Comparison of ENCODE assay signal across 8 cellular contexts in genomic region chr7:73667344-73668102, GRCh38. TPM values are rescaled to one million over a fixed set of nuclear protein-coding genes. Genes with fewer than 3 reads are reported as not detected.
DNase-seq lines count a peak whose midpoint lies in the region; ATAC-seq and TF ChIP-seq lines count a peak whose summit lies in the region.

A gene with protein sequence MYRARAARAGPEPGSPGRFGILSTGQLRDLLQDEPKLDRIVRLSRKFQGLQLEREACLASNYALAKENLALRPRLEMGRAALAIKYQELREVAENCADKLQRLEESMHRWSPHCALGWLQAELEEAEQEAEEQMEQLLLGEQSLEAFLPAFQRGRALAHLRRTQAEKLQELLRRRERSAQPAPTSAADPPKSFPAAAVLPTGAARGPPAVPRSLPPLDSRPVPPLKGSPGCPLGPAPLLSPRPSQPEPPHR (plus strand): TSS chr7:73667831. CDS start chr7:73667959, 128 bp downstream.

- peak within 1 kb of the TSS; percentile 82 for H3K4me3 ChIP-seq in AG09309 (ENCODE audit: control insufficient read depth, low read depth, low read length)
- peak within 1 kb of the TSS in 2 of 3 donors; percentile 10 to 83 for H3K4me3 ChIP-seq in liver (ENCODE audit: low read depth in 1 of 3, low read length in 3 of 3)

- no peaks in the 10 kb centered on the region for H3K36me3 ChIP-seq in liver (ENCODE audit: control insufficient read depth in 4 of 4, insufficient read depth in 3 of 4, low read depth in 1 of 4, low read length in 3 of 4)

- ATAC-seq in GM18873 (IDR thresholded peaks at IDR 0.05; ENCODE audit: low FRiP score, unreplicated experiment), result peak; percentile 56
- ATAC-seq in HG03159 (IDR thresholded peaks at IDR 0.05; ENCODE audit: unreplicated experiment), result peak; percentile 76

- H3K4me1 ChIP-seq in liver (ENCODE audit: control insufficient read depth in 4 of 4, insufficient read depth in 4 of 4, low read length in 3 of 4), result peaks cover 8 to 31% (median 17%) of the 10 kb centered on the region in 4 donors

- peaks cover 13% of the 10 kb centered on the region for H3K4me1 Mint-ChIP-seq in activated CD4-positive, alpha-beta T cell treated with anti-CD3 and anti-CD28 coated beads, Interleukin-2, amount 10 ng/mL, durations not matched to agents 24 days and 14 days
- H3K4me1 Mint-ChIP-seq in dendritic cell treated with granulocyte-macrophage colony-stimulating factor and Interleukin-4, amounts not matched to agents 40 ng/mL and 50 ng/mL, for 4 days (ENCODE audit: low read depth), result peaks cover 22% of the 10 kb centered on the region

- peaks cover 6% of the 10 kb centered on the region for H3K9me3 Mint-ChIP-seq in activated CD4-positive, alpha-beta T cell treated with anti-CD3 and anti-CD28 coated beads, Interleukin-2, amount 10 ng/mL, durations not matched to agents 24 days and 14 days
- H3K9me3 Mint-ChIP-seq in dendritic cell treated with granulocyte-macrophage colony-stimulating factor and Interleukin-4, amounts not matched to agents 40 ng/mL and 50 ng/mL, for 4 days, result peaks cover 11% of the 10 kb centered on the region

- H3K27me3 Mint-ChIP-seq in activated CD4-positive, alpha-beta T cell treated with anti-CD3 and anti-CD28 coated beads, Interleukin-2, amount 10 ng/mL, durations not matched to agents 24 days and 14 days, result peaks cover 46% of the 10 kb centered on the region
- peaks cover 83% of the 10 kb centered on the region for H3K27me3 Mint-ChIP-seq in dendritic cell treated with granulocyte-macrophage colony-stimulating factor and Interleukin-4, amounts not matched to agents 40 ng/mL and 50 ng/mL, for 4 days

- H3K27me3 ChIP-seq in liver (ENCODE audit: control insufficient read depth in 4 of 4, insufficient read depth in 4 of 4, low read length in 3 of 4), result no peaks in the 10 kb centered on the region

- H3K4me3 Mint-ChIP-seq in activated CD4-positive, alpha-beta T cell treated with anti-CD3 and anti-CD28 coated beads, Interleukin-2, amount 10 ng/mL, durations not matched to agents 24 days and 14 days, result peak within 1 kb of the TSS; percentile 81
- H3K4me3 Mint-ChIP-seq in dendritic cell treated with granulocyte-macrophage colony-stimulating factor and Interleukin-4, amounts not matched to agents 40 ng/mL and 50 ng/mL, for 4 days, result peak within 1 kb of the TSS; percentile 63

- TF ChIP-seq RAD21 in liver (IDR thresholded peaks at IDR 0.05), result peak; percentile 56 to 66

- H3K36me3 Mint-ChIP-seq in activated CD4-positive, alpha-beta T cell treated with anti-CD3 and anti-CD28 coated beads, Interleukin-2, amount 10 ng/mL, durations not matched to agents 24 days and 14 days (ENCODE audit: low read depth), result no peaks in the 10 kb centered on the region
- H3K36me3 Mint-ChIP-seq in dendritic cell treated with granulocyte-macrophage colony-stimulating factor and Interleukin-4, amounts not matched to agents 40 ng/mL and 50 ng/mL, for 4 days (ENCODE audit: low read depth), result no peaks in the 10 kb centered on the region

- 5% methylated on average over 79 of the region's 79 CpGs for WGBS in liver

- intact Hi-C loops in activated CD4-positive, alpha-beta T cell treated with anti-CD3 and anti-CD28 coated beads, Interleukin-2, amount 10 ng/mL, durations not matched to agents 24 days and 14 days (cut with micrococcal nuclease), result loop anchor here (1.0 to 5.0 kb wide), 5 partner anchors 16 to 145 kb away; partner anchors contain the start of genes ABHD11, BAZ1B, BUD23 and DNAJC30
- intact Hi-C loops in dendritic cell treated with granulocyte-macrophage colony-stimulating factor and Interleukin-4, amounts not matched to agents 40 ng/mL and 50 ng/mL, for 4 days (cut with micrococcal nuclease), result loop anchor here (1.0 to 5.0 kb wide), 3 partner anchors 16 to 60 kb away; partner anchors contain the start of genes BUD23, DNAJC30 and STX1A

- no peak within 1 kb of the TSS for H3K27ac Mint-ChIP-seq in activated CD4-positive, alpha-beta T cell treated with anti-CD3 and anti-CD28 coated beads, Interleukin-2, amount 10 ng/mL, durations not matched to agents 24 days and 14 days
- no peak within 1 kb of the TSS for H3K27ac Mint-ChIP-seq in dendritic cell treated with granulocyte-macrophage colony-stimulating factor and Interleukin-4, amounts not matched to agents 40 ng/mL and 50 ng/mL, for 4 days

- H3K9ac ChIP-seq in liver (ENCODE audit: low read depth in 1 of 2, low read length in 2 of 2), result peak within 1 kb of the TSS in 1 of 2 donors; percentile 7

- H3K27ac ChIP-seq in liver (ENCODE audit: low read depth in 1 of 2, low read length in 2 of 2), result no peak within 1 kb of the TSS

- TF ChIP-seq CTCF in AG09309 (IDR thresholded peaks at IDR 0.05; ENCODE audit: control insufficient read depth, insufficient read depth, low read depth, low read length, missing control alignments), result peak; percentile 65
- peak; percentile 95 for TF ChIP-seq CTCF in liver (IDR thresholded peaks at IDR 0.05; ENCODE audit: low read depth, low read length, missing input control)

- no peaks in the 10 kb centered on the region for H3K9me3 ChIP-seq in liver (ENCODE audit: control insufficient read depth in 4 of 4, low read length in 3 of 4)

- DNase-seq in AG09309 (ENCODE audit: low read depth) (peak; percentile 37), NCI-H446 (lab: John Stamatoyannopoulos, UW) (peak; percentile 51 to 73)
- peak; percentile 98 for DNase-seq in activated CD4-positive, alpha-beta T cell treated with anti-CD3 and anti-CD28 coated beads, Interleukin-2, amount 10 ng/mL, durations not matched to agents 24 days and 14 days
- DNase-seq in stimulated activated CD4-positive, alpha-beta T cell treated with anti-CD3 and anti-CD28 coated beads, Interleukin-2, amount 100 ng/mL, for 48 hours, result peak; percentile 95 to 99

TF ChIP-seq in liver, 16 proteins besides CTCF, POLR2A, EP300 and RAD21:
- no peak for TF ChIP-seq RXRA (IDR thresholded peaks at IDR 0.05)
- TF ChIP-seq, protein P1, sequence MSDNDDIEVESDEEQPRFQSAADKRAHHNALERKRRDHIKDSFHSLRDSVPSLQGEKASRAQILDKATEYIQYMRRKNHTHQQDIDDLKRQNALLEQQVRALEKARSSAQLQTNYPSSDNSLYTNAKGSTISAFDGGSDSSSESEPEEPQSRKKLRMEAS (IDR thresholded peaks at IDR 0.05), result no peak
- TF ChIP-seq FOXA1 (IDR thresholded peaks at IDR 0.05), result no peak
- no peak for TF ChIP-seq HNF4G (IDR thresholded peaks at IDR 0.05)
- peak in 1 of 2 donors; percentile 43 for TF ChIP-seq HNF4A (conservative IDR thresholded peaks at IDR 0.05)
- peak; percentile 30 for TF ChIP-seq SP1 (IDR thresholded peaks at IDR 0.05)
- TF ChIP-seq NR2F2 (IDR thresholded peaks at IDR 0.05), result no peak
- TF ChIP-seq, protein P2, sequence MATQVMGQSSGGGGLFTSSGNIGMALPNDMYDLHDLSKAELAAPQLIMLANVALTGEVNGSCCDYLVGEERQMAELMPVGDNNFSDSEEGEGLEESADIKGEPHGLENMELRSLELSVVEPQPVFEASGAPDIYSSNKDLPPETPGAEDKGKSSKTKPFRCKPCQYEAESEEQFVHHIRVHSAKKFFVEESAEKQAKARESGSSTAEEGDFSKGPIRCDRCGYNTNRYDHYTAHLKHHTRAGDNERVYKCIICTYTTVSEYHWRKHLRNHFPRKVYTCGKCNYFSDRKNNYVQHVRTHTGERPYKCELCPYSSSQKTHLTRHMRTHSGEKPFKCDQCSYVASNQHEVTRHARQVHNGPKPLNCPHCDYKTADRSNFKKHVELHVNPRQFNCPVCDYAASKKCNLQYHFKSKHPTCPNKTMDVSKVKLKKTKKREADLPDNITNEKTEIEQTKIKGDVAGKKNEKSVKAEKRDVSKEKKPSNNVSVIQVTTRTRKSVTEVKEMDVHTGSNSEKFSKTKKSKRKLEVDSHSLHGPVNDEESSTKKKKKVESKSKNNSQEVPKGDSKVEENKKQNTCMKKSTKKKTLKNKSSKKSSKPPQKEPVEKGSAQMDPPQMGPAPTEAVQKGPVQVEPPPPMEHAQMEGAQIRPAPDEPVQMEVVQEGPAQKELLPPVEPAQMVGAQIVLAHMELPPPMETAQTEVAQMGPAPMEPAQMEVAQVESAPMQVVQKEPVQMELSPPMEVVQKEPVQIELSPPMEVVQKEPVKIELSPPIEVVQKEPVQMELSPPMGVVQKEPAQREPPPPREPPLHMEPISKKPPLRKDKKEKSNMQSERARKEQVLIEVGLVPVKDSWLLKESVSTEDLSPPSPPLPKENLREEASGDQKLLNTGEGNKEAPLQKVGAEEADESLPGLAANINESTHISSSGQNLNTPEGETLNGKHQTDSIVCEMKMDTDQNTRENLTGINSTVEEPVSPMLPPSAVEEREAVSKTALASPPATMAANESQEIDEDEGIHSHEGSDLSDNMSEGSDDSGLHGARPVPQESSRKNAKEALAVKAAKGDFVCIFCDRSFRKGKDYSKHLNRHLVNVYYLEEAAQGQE (IDR thresholded peaks at IDR 0.05), result no peak

RNA-seq across cellular contexts. Expression of the gene that starts here (rescaled TPM):
- 0.40 and 0.47 TPM in 2 replicates for total RNA-seq in activated CD4-positive, alpha-beta T cell treated with anti-CD3 and anti-CD28 coated beads, Interleukin-2, amount 10 ng/mL, durations not matched to agents 24 days and 14 days
- 1 to 10 TPM in 1 of 2 donors, under 1 TPM in 1; 0.98 to 3.3 TPM for total RNA-seq in liver
- polyA plus RNA-seq in liver, result 1 to 10 TPM in 1 of 2 donors, under 1 TPM in 1; 0.38 to 1.6 TPM

Comparison
In these comparisons a context has a peak if more than half of its experiments do, and no peak if none do; other contexts are left out.
1. Peak in DNase-seq in activated CD4-positive, alpha-beta T cell treated with anti-CD3 and anti-CD28 coated beads, Interleukin-2, amount 10 ng/mL, durations not matched to agents 24 days and 14 days; RNA of the gene not detected or under 1 TPM.
2. DNase-seq: peak in every context shown above with its lines; median percentile 98 in activated CD4-positive, alpha-beta T cell treated with anti-CD3 and anti-CD28 coated beads, Interleukin-2, amount 10 ng/mL, durations not matched to agents 24 days and 14 days; 97 in stimulated activated CD4-positive, alpha-beta T cell treated with anti-CD3 and anti-CD28 coated beads, Interleukin-2, amount 100 ng/mL, for 48 hours; 62 in NCI-H446; 37 in AG09309.